ENCODE assay signal across 34 cellular contexts in genomic region chr22:20601308-20601707, GRCh38.
"Had no signal": no experiment of that assay in that cellular context is flagged by ENCODE, and none has a peak within 500 bp of the region (broad histone marks: within the 10 kb centered on the region; RNA-seq: fewer than 3 reads in every experiment).

No MANE protein-coding gene starts in this region.

- H3K9me3 Mint-ChIP-seq: activated CD4-positive, alpha-beta memory T cell treated with anti-CD3 and anti-CD28 coated beads, Interleukin-2, amount 10 ng/mL, durations not matched to agents 7 days and 5 days; activated CD4-positive, alpha-beta T cell treated with anti-CD3 and anti-CD28 coated beads, Interleukin-2, amount 10 ng/mL, durations not matched to agents 24 days and 14 days; activated naive CD4-positive, alpha-beta T cell treated with anti-CD3 and anti-CD28 coated beads, Interleukin-2, amount 10 ng/mL, durations not matched to agents 7 days and 5 days; activated naive CD4-positive, alpha-beta T cell treated with anti-CD3 and anti-CD28 coated beads, Interleukin-2, amount 50 U/mL, for 24 hours; activated naive CD8-positive, alpha-beta T cell treated with anti-CD3 and anti-CD28 coated beads, Interleukin-2, amount 10 ng/mL, durations not matched to agents 7 days and 5 days; activated naive CD8-positive, alpha-beta T cell treated with anti-CD3 and anti-CD28 coated beads, Interleukin-2, amount 50 U/mL, for 24 hours; activated T-cell treated with anti-CD3 and anti-CD28 coated beads, Interleukin-2, amount 50 U/mL, for 24 hours; activated T-helper 2 cell treated with anti-CD3 and anti-CD28 coated beads, Interferon-gamma antibody, Interleukin-2, Interleukin-4, amounts not matched to agents 10 μg/mL and 5 μg/mL and 100 μg/mL, durations not matched to agents 14 hours and 24 hours and 36 hours; brain; central memory CD8-positive, alpha-beta T cell; T-helper 1 cell treated with Interleukin-12 subunit alpha and Interleukin-12 subunit beta and Interleukin-4 antibody, amounts not matched to agents 30 μg/mL and 1 μg/mL, for 36 hours had no signal

- H3K36me3 ChIP-seq: ascending aorta, cardiac muscle cell had no signal

- H3K4me1 ChIP-seq: ascending aorta had no signal

- FAIRE-seq: bronchial epithelial cell, TTC549 had no signal

- H3K4me1 Mint-ChIP-seq: brain had no signal

- H3K27me3 Mint-ChIP-seq: activated CD4-positive, alpha-beta T cell treated with anti-CD3 and anti-CD28 coated beads, Interleukin-2, amount 10 ng/mL, durations not matched to agents 24 days and 14 days; activated naive CD4-positive, alpha-beta T cell treated with anti-CD3 and anti-CD28 coated beads, Interleukin-2, amount 50 U/mL, for 24 hours; activated naive CD8-positive, alpha-beta T cell; activated naive CD8-positive, alpha-beta T cell treated with anti-CD3 and anti-CD28 coated beads, Interleukin-2, amount 50 U/mL, for 24 hours; activated T-cell treated with anti-CD3 and anti-CD28 coated beads, Interleukin-2, amount 50 U/mL, for 24 hours; central memory CD8-positive, alpha-beta T cell had no signal

- ATAC-seq: activated CD8-positive, alpha-beta T cell treated with anti-CD3 and anti-CD28 coated beads, Interleukin-2, amount 10 ng/mL, durations not matched to agents 7 days and 5 days; activated naive CD8-positive, alpha-beta T cell treated with anti-CD3 and anti-CD28 coated beads, Interleukin-2, amount 50 U/mL, for 24 hours had no signal

- H3K9me3 ChIP-seq: ascending aorta had no signal

- H3K4me3 ChIP-seq: ascending aorta, cardiac muscle cell had no signal

- H3K27ac ChIP-seq: ascending aorta, cardiac muscle cell, VCaP had no signal

- H3K4me3 Mint-ChIP-seq: activated CD4-positive, alpha-beta memory T cell treated with anti-CD3 and anti-CD28 coated beads, Interleukin-2, amount 10 ng/mL, durations not matched to agents 7 days and 5 days; activated CD4-positive, alpha-beta T cell treated with anti-CD3 and anti-CD28 coated beads, Interleukin-2, amount 10 ng/mL, durations not matched to agents 24 days and 14 days; activated CD8-positive, alpha-beta T cell treated with anti-CD3 and anti-CD28 coated beads, Interleukin-2, amount 10 ng/mL, durations not matched to agents 7 days and 5 days; activated naive CD4-positive, alpha-beta T cell treated with anti-CD3 and anti-CD28 coated beads, Interleukin-2, amount 10 ng/mL, durations not matched to agents 7 days and 5 days; activated naive CD4-positive, alpha-beta T cell treated with anti-CD3 and anti-CD28 coated beads, Interleukin-2, amount 50 U/mL, for 24 hours; activated naive CD8-positive, alpha-beta T cell; activated naive CD8-positive, alpha-beta T cell treated with anti-CD3 and anti-CD28 coated beads, Interleukin-2, amount 10 ng/mL, durations not matched to agents 7 days and 5 days; activated naive CD8-positive, alpha-beta T cell treated with anti-CD3 and anti-CD28 coated beads, Interleukin-2, amount 50 U/mL, for 24 hours; activated T-cell treated with anti-CD3 and anti-CD28 coated beads, Interleukin-2, amount 50 U/mL, for 24 hours; brain; central memory CD8-positive, alpha-beta T cell; T-helper 1 cell treated with Interleukin-12 subunit alpha and Interleukin-12 subunit beta and Interleukin-4 antibody, amounts not matched to agents 30 μg/mL and 1 μg/mL, for 36 hours had no signal

- DNase-seq: activated CD4-positive, alpha-beta memory T cell treated with anti-CD3 and anti-CD28 coated beads, Interleukin-2, amount 10 ng/mL, durations not matched to agents 7 days and 5 days; activated CD4-positive, alpha-beta T cell treated with anti-CD3 and anti-CD28 coated beads for 4 hours; activated CD4-positive, alpha-beta T cell treated with anti-CD3 and anti-CD28 coated beads, Interleukin-2, amount 10 ng/mL, durations not matched to agents 24 days and 14 days; activated CD4-positive, alpha-beta T cell treated with anti-CD3 and anti-CD28 coated beads, Interleukin-2, amount 50 U/mL, for 1 hour; activated CD4-positive, alpha-beta T cell treated with anti-CD3 and anti-CD28 coated beads, Interleukin-2, amount 50 U/mL, for 4 hours; activated CD4-positive, CD25-positive, alpha-beta regulatory T cell; activated CD4-positive, CD25-positive, alpha-beta regulatory T cell treated with anti-CD3 and anti-CD28 coated beads, Interleukin-2, amount 50 U/mL, for 72 hours; activated CD8-positive, alpha-beta memory T cell treated with anti-CD3 and anti-CD28 coated beads, Interleukin-2, amount 50 U/mL, for 48 hours; activated CD8-positive, alpha-beta T cell treated with anti-CD3 and anti-CD28 coated beads, Interleukin-2, amount 10 ng/mL, durations not matched to agents 7 days and 5 days; activated effector memory CD4-positive, alpha-beta T cell treated with Interleukin-2 at 50 U/mL for 16 hours; activated gamma-delta T cell; activated naive CD4-positive, alpha-beta T cell treated with anti-CD3 and anti-CD28 coated beads, Interleukin-2, amount 10 ng/mL, durations not matched to agents 7 days and 5 days; activated naive CD4-positive, alpha-beta T cell treated with Interleukin-2 at 50 U/mL for 16 hours; activated naive CD8-positive, alpha-beta T cell treated with anti-CD3 and anti-CD28 coated beads, Interleukin-2, amount 10 ng/mL, durations not matched to agents 7 days and 5 days; activated naive CD8-positive, alpha-beta T cell treated with anti-CD3 and anti-CD28 coated beads, Interleukin-2, amount 50 U/mL, for 24 hours; activated T-cell treated with anti-CD3 and anti-CD28 coated beads, Interleukin-2, amount 50 U/mL, for 24 hours; activated T-cell treated with anti-CD3 and anti-CD28 coated beads, Interleukin-2, amount 50 U/mL, for 48 hours; amygdala; anterior cingulate cortex; caudate nucleus; cerebellar nuclear complex; T-helper 1 cell; T-helper 9 cell had no signal

- H3K27me3 ChIP-seq: ascending aorta, cardiac muscle cell had no signal

- H3K27ac Mint-ChIP-seq: activated CD4-positive, alpha-beta memory T cell treated with anti-CD3 and anti-CD28 coated beads, Interleukin-2, amount 10 ng/mL, durations not matched to agents 7 days and 5 days; activated CD4-positive, alpha-beta T cell treated with anti-CD3 and anti-CD28 coated beads, Interleukin-2, amount 10 ng/mL, durations not matched to agents 24 days and 14 days; activated CD8-positive, alpha-beta T cell treated with anti-CD3 and anti-CD28 coated beads, Interleukin-2, amount 10 ng/mL, durations not matched to agents 7 days and 5 days; activated naive CD4-positive, alpha-beta T cell treated with anti-CD3 and anti-CD28 coated beads, Interleukin-2, amount 10 ng/mL, durations not matched to agents 7 days and 5 days; activated naive CD4-positive, alpha-beta T cell treated with anti-CD3 and anti-CD28 coated beads, Interleukin-2, amount 50 U/mL, for 24 hours; activated naive CD8-positive, alpha-beta T cell; activated naive CD8-positive, alpha-beta T cell treated with anti-CD3 and anti-CD28 coated beads, Interleukin-2, amount 10 ng/mL, durations not matched to agents 7 days and 5 days; activated naive CD8-positive, alpha-beta T cell treated with anti-CD3 and anti-CD28 coated beads, Interleukin-2, amount 50 U/mL, for 24 hours; activated T-cell treated with anti-CD3 and anti-CD28 coated beads, Interleukin-2, amount 50 U/mL, for 24 hours; activated T-helper 2 cell treated with anti-CD3 and anti-CD28 coated beads, Interferon-gamma antibody, Interleukin-2, Interleukin-4, amounts not matched to agents 10 μg/mL and 5 μg/mL and 100 μg/mL, durations not matched to agents 14 hours and 24 hours and 36 hours; brain; T-helper 1 cell treated with Interleukin-12 subunit alpha and Interleukin-12 subunit beta and Interleukin-4 antibody, amounts not matched to agents 30 μg/mL and 1 μg/mL, for 36 hours had no signal

- H3K36me3 Mint-ChIP-seq: activated naive CD4-positive, alpha-beta T cell treated with anti-CD3 and anti-CD28 coated beads, Interleukin-2, amount 10 ng/mL, durations not matched to agents 7 days and 5 days; activated naive CD4-positive, alpha-beta T cell treated with anti-CD3 and anti-CD28 coated beads, Interleukin-2, amount 50 U/mL, for 24 hours; activated naive CD8-positive, alpha-beta T cell; activated naive CD8-positive, alpha-beta T cell treated with anti-CD3 and anti-CD28 coated beads, Interleukin-2, amount 10 ng/mL, durations not matched to agents 7 days and 5 days; brain had no signal
